In genomic region chr17:29613371-29613837, GRCh38 we compare ENCODE assay signal across 8 cellular contexts. TPM values are rescaled to one million over a fixed set of nuclear protein-coding genes. Genes with fewer than 3 reads are reported as not detected.
DNase-seq lines count a peak whose midpoint lies in the region; ATAC-seq and TF ChIP-seq lines count a peak whose summit lies in the region.

No MANE protein-coding gene starts in this region.

- H3K27ac Mint-ChIP-seq in osteocyte (ENCODE audit: unreplicated experiment) (no peak overlapping the region), Caco-2 (ENCODE audit: unreplicated experiment) (no peak overlapping the region)

- DNase-seq in NOMO-1 treated with dmso at 0.1 percent for 144 hours (lab: John Stamatoyannopoulos, UW; ENCODE audit: unreplicated experiment) (peak; percentile 77), Right ventricle myocardium inferior (ENCODE audit: missing footprints) (peak; percentile 97), osteocyte (ENCODE audit: extremely low spot score, unreplicated experiment) (no peak), NCI-H1417 (lab: John Stamatoyannopoulos, UW) (no peak), Caco-2 (no peak)
- peak; percentile 96 for DNase-seq in activated naive CD4-positive, alpha-beta T cell treated with Interleukin-2 at 50 U/mL for 16 hours

- peaks cover 48% of the 10 kb centered on the region for H3K4me1 ChIP-seq in DOHH2 (ENCODE audit: control insufficient read depth, low read length)
- peaks cover 6 to 56% (median 51%) of the 10 kb centered on the region in 5 donors for H3K4me1 ChIP-seq in subcutaneous abdominal adipose tissue (ENCODE audit: control insufficient read depth in 5 of 5, insufficient read depth in 5 of 5, low read length in 5 of 5)
- peaks cover 23% of the 10 kb centered on the region for H3K4me1 ChIP-seq in Caco-2

- no peaks in the 10 kb centered on the region for H3K27me3 Mint-ChIP-seq in osteocyte (ENCODE audit: unreplicated experiment)
- H3K27me3 Mint-ChIP-seq in Caco-2 (ENCODE audit: insufficient read depth, unreplicated experiment) = peaks cover 5% of the 10 kb centered on the region

- H3K36me3 ChIP-seq in DOHH2 (ENCODE audit: control insufficient read depth, low read length) (peaks cover 10% of the 10 kb centered on the region; the same call in 1 of the 2 replicates), subcutaneous abdominal adipose tissue (ENCODE audit: control insufficient read depth in 5 of 5, insufficient read depth in 5 of 5, low read length in 5 of 5) (peaks cover 0 to 6% (median 0%) of the 10 kb centered on the region in 5 donors), Caco-2 (ENCODE audit: control insufficient read depth, insufficient read depth, low read length) (no peaks in the 10 kb centered on the region)

- peak; percentile 84 for TF ChIP-seq CTCF in DOHH2 (IDR thresholded peaks at IDR 0.05; ENCODE audit: low read depth, low read length, poor library complexity, severe bottlenecking)
- peak; percentile 54 for TF ChIP-seq CTCF in osteocyte (IDR thresholded peaks at IDR 0.05)
- no peak for TF ChIP-seq CTCF in Caco-2 (IDR thresholded peaks at IDR 0.05; ENCODE audit: insufficient read depth in 1 of 2, low read depth in 1 of 2, low read length in 1 of 2, severe bottlenecking in 1 of 2, unreplicated experiment in 1 of 2)

- H3K79me2 ChIP-seq in DOHH2 (ENCODE audit: control insufficient read depth, low read length) = no peaks in the 10 kb centered on the region

- no peaks in the 10 kb centered on the region; the same call in 1 of the 2 replicates for H3F3A ChIP-seq in DOHH2 (ENCODE audit: control insufficient read depth, insufficient read depth)

- H3K9me3 Mint-ChIP-seq in osteocyte (ENCODE audit: unreplicated experiment) (no peaks in the 10 kb centered on the region), Caco-2 (ENCODE audit: unreplicated experiment) (no peaks in the 10 kb centered on the region)

- peak overlapping the region; percentile 52 for H3K4me2 ChIP-seq in DOHH2 (ENCODE audit: low read length)

- H3K27ac ChIP-seq in DOHH2 (ENCODE audit: low read depth, low read length) = no peak overlapping the region
- no peak overlapping the region for H3K27ac ChIP-seq in subcutaneous abdominal adipose tissue (ENCODE audit: low read depth, low read length)

- H3K4me3 ChIP-seq in DOHH2 (ENCODE audit: low read length) (peak overlapping the region; percentile 3; the same call in 1 of the 2 replicates), subcutaneous abdominal adipose tissue (ENCODE audit: low read depth in 1 of 5, low read length in 5 of 5) (peak overlapping the region; percentile 39 to 63 (median 55)), Caco-2 (ENCODE audit: low read depth, low read length) (no peak overlapping the region)

- BruUV-seq in Caco-2 (replicated peaks; lab: Mats Ljungman, UMichigan) = no TSS peak

- no peaks in the 10 kb centered on the region for H3K9me2 ChIP-seq in DOHH2 (replicated peaks; ENCODE audit: control insufficient read depth, low read length)

- H3K4me3 Mint-ChIP-seq in osteocyte (ENCODE audit: unreplicated experiment) = no peak overlapping the region
- no peak overlapping the region for H3K4me3 Mint-ChIP-seq in Caco-2 (ENCODE audit: unreplicated experiment)

- POLR2A ChIA-PET in Caco-2 (lab: Charles Lee) = interaction anchor here (0.6 kb wide), 1 partner anchor 22 kb away, joined by 3 read pairs; no protein-coding TSS in a partner anchor

- H3K36me3 Mint-ChIP-seq in osteocyte (ENCODE audit: unreplicated experiment) (peaks cover 2% of the 10 kb centered on the region), Caco-2 (ENCODE audit: insufficient read depth, unreplicated experiment) (no peaks in the 10 kb centered on the region)

- H3K4me1 Mint-ChIP-seq in osteocyte (ENCODE audit: unreplicated experiment) (peaks cover 15% of the 10 kb centered on the region), Caco-2 (ENCODE audit: low read depth, unreplicated experiment) (peaks cover 9% of the 10 kb centered on the region)

- CTCF ChIA-PET in Caco-2 (lab: Charles Lee) = no interaction called here

- peak; percentile 72 for ATAC-seq in Right ventricle myocardium inferior

- intact Hi-C loops in Right ventricle myocardium inferior (cut with DNase I) = loop anchor here (2.0 to 10.0 kb wide), 2 partner anchors 23 to 321 kb away; partner anchors contain the start of gene SSH2
- intact Hi-C loops in Caco-2 (cut with micrococcal nuclease; ENCODE audit: unreplicated experiment) = no loop called here

- peaks cover 17% of the 10 kb centered on the region for H4K20me1 ChIP-seq in DOHH2 (ENCODE audit: control insufficient read depth, insufficient read depth, low read depth, low read length)

- H3K9me3 ChIP-seq in DOHH2 (ENCODE audit: control insufficient read depth, insufficient read depth, low read length) (no peaks in the 10 kb centered on the region), subcutaneous abdominal adipose tissue (ENCODE audit: control insufficient read depth in 5 of 5, low read length in 5 of 5) (no peaks in the 10 kb centered on the region), Caco-2 (no peaks in the 10 kb centered on the region)

- peak overlapping the region in 2 of 5 donors; percentile 30 to 53 for H3K9ac ChIP-seq in subcutaneous abdominal adipose tissue (ENCODE audit: low read length in 5 of 5)

- peaks cover 13% of the 10 kb centered on the region for H3K27me3 ChIP-seq in DOHH2 (ENCODE audit: control insufficient read depth, low read length)
- no peaks in the 10 kb centered on the region for H3K27me3 ChIP-seq in subcutaneous abdominal adipose tissue (ENCODE audit: control insufficient read depth in 5 of 5, insufficient read depth in 4 of 5, low read length in 5 of 5)
- H3K27me3 ChIP-seq in Caco-2 (replicated peaks; ENCODE audit: control insufficient read depth, insufficient read depth, low read length) = peaks cover 8% of the 10 kb centered on the region

RNA-seq across cellular contexts. Expression of gene CORO6, which starts 9.3 kb away (rescaled TPM):
- total RNA-seq in Right ventricle myocardium inferior (93.2 TPM), osteocyte (4.8 and 7.1 TPM in 2 replicates), Caco-2 (2022) (2.8 and 2.9 TPM in 2 replicates)

RNA-seq across cellular contexts. Expression of gene ANKRD13B, which starts 20.5 kb away (rescaled TPM):
- total RNA-seq in Right ventricle myocardium inferior (9.2 TPM), osteocyte (33.1 and 36.1 TPM in 2 replicates), Caco-2 (2022) (7.7 and 10.4 TPM in 2 replicates)

RNA-seq across cellular contexts. Expression of gene GIT1, which starts 24.0 kb away (rescaled TPM):
- 33.0 TPM for total RNA-seq in Right ventricle myocardium inferior
- total RNA-seq in osteocyte = 48.2 and 50.7 TPM in 2 replicates
- 46.5 and 47.0 TPM in 2 replicates for total RNA-seq in Caco-2 (2022)

RNA-seq across cellular contexts. Expression of gene TP53I13, which starts 44.9 kb away (rescaled TPM):
- total RNA-seq in Right ventricle myocardium inferior (38.8 TPM), osteocyte (42.0 and 43.1 TPM in 2 replicates), Caco-2 (2022) (43.9 and 49.2 TPM in 2 replicates)

RNA-seq across cellular contexts. Expression of gene ABHD15, which starts 46.6 kb away (rescaled TPM):
- total RNA-seq in Right ventricle myocardium inferior (7.1 TPM), osteocyte (11.7 and 12.8 TPM in 2 replicates), Caco-2 (2022) (9.6 and 10.5 TPM in 2 replicates)

Comparison
In these comparisons a context has a peak if more than half of its experiments do, and no peak if none do; other contexts are left out.
1. CTCF ChIP-seq: peak in DOHH2 (single experiment) and osteocyte (single experiment); none in Caco-2 (0 of 2).
2. DNase-seq: peak in NOMO-1 treated with dmso at 0.1 percent for 144 hours (single experiment), activated naive CD4-positive, alpha-beta T cell treated with Interleukin-2 at 50 U/mL for 16 hours (single experiment) and Right ventricle myocardium inferior (single experiment); none in osteocyte (single experiment), NCI-H1417 (0 of 3) and Caco-2 (0 of 2).
3. RNA of gene CORO6, which starts 9.3 kb away (total RNA-seq): 93.2 TPM in Right ventricle myocardium inferior (single experiment); 4.8 to 7.1 TPM in osteocyte and 2.8 to 2.9 TPM in Caco-2; every median in the first group is over 10 times any median in the second.